Comparison of ENCODE assay signal across 11 cellular contexts in genomic region chr13:98761979-98762616, GRCh38. TPM values are rescaled to one million over a fixed set of nuclear protein-coding genes. Genes with fewer than 3 reads are reported as not detected.
DNase-seq lines count a peak whose midpoint lies in the region; ATAC-seq, FAIRE-seq and TF ChIP-seq lines count a peak whose summit lies in the region.
"Had no signal": no experiment of that assay in that cellular context is flagged by ENCODE, and none has a peak within 500 bp of the region (broad histone marks: within the 10 kb centered on the region; RNA-seq: fewer than 3 reads in every experiment).

No MANE protein-coding gene starts in this region.

- no peak overlapping the region for H3K9ac ChIP-seq in PC-3 (ENCODE audit: low read length)

- no peak for DNase-seq in PC-3
- no peak for DNase-seq in left lobe of liver (ENCODE audit: low spot score)
- DNase-seq in midbrain (lab: John Stamatoyannopoulos, UW), result no peak
- no peak for DNase-seq in small intestine
- DNase-seq in retina, result no peak
- DNase-seq in anterior cingulate cortex (lab: John Stamatoyannopoulos, UW), result no peak
- DNase-seq: activated CD4-positive, alpha-beta T cell treated with anti-CD3 and anti-CD28 coated beads for 36 hours; naive B cell had no signal

- H3K9me3 ChIP-seq in PC-3 (ENCODE audit: low read length), result no peaks in the 10 kb centered on the region
- no peaks in the 10 kb centered on the region for H3K9me3 ChIP-seq in small intestine (ENCODE audit: control insufficient read depth, low read depth)
- H3K9me3 ChIP-seq: adrenal gland had no signal

- CTCF ChIA-PET in PC-3 (lab: Charles Lee), result no interaction called here

- peak; percentile 22 for ATAC-seq in GM19395 (IDR thresholded peaks at IDR 0.05; ENCODE audit: unreplicated experiment)
- ATAC-seq in PC-3, result no peak
- ATAC-seq in left lobe of liver, result peak; percentile 71

- no peaks in the 10 kb centered on the region for H3K9me2 ChIP-seq in PC-3 (replicated peaks; ENCODE audit: low read length)

- H3K79me2 ChIP-seq in ACC112 (ENCODE audit: control insufficient read depth, insufficient read depth, low read length, unreplicated experiment) (no peaks in the 10 kb centered on the region), PC-3 (ENCODE audit: low read length) (no peaks in the 10 kb centered on the region)

- H2AFZ ChIP-seq in ACC112 (ENCODE audit: low read length, unreplicated experiment) (peak overlapping the region; percentile 55), PC-3 (ENCODE audit: low read length) (0 out of 2 replicates have a peak overlapping the region, but pooled peaks have one; percentile 6)

- no peak for TF ChIP-seq CTCF in PC-3 (conservative IDR thresholded peaks at IDR 0.05; ENCODE audit: low read depth, low read length)

- intact Hi-C loops in PC-3 (cut with micrococcal nuclease), result no loop called here

- peaks cover 11% of the 10 kb centered on the region for H3K4me1 ChIP-seq in ACC112 (ENCODE audit: control insufficient read depth, insufficient read depth, low read length, unreplicated experiment)
- no peaks in the 10 kb centered on the region for H3K4me1 ChIP-seq in PC-3 (ENCODE audit: insufficient read depth, low read length)
- no peaks in the 10 kb centered on the region for H3K4me1 ChIP-seq in small intestine (ENCODE audit: control insufficient read depth in 2 of 2, insufficient read depth in 1 of 2, low read depth in 1 of 2, low read length in 1 of 2)
- H3K4me1 ChIP-seq: adrenal gland had no signal

- H3K4me2 ChIP-seq in PC-3 (ENCODE audit: low read length), result no peak overlapping the region

- FAIRE-seq in small intestine (lab: Jason Lieb, UNC), result no peak

- no peaks in the 10 kb centered on the region for H3F3A ChIP-seq in PC-3 (ENCODE audit: low read length, unreplicated experiment)

- H4K20me1 ChIP-seq in PC-3 (ENCODE audit: low read length), result no peaks in the 10 kb centered on the region

- H3K4me3 ChIP-seq in ACC112 (ENCODE audit: low read depth, low read length), result peak overlapping the region; percentile 65
- no peak overlapping the region for H3K4me3 ChIP-seq in PC-3 (ENCODE audit: low read length)
- H3K4me3 ChIP-seq in small intestine (ENCODE audit: low read depth in 1 of 2, low read length in 2 of 2), result no peak overlapping the region

- POLR2A ChIA-PET in PC-3 (lab: Charles Lee; ENCODE audit: unreplicated experiment), result no interaction called here

- H3K27me3 ChIP-seq in ACC112 (ENCODE audit: insufficient read depth, low read length), result no peaks in the 10 kb centered on the region
- no peaks in the 10 kb centered on the region for H3K27me3 ChIP-seq in PC-3 (ENCODE audit: low read length)
- no peaks in the 10 kb centered on the region for H3K27me3 ChIP-seq in small intestine (ENCODE audit: control insufficient read depth in 2 of 2, insufficient read depth in 2 of 2, low read length in 2 of 2)
- H3K27me3 ChIP-seq: adrenal gland had no signal

- BruUV-seq in PC-3 (replicated peaks; lab: Mats Ljungman, UMichigan), result no TSS peak

- H3K36me3 ChIP-seq in ACC112 (ENCODE audit: insufficient read depth, low read length) (no peaks in the 10 kb centered on the region), PC-3 (ENCODE audit: low read depth, low read length) (no peaks in the 10 kb centered on the region), small intestine (ENCODE audit: control insufficient read depth in 2 of 2, insufficient read depth in 2 of 2, low read length in 2 of 2) (no peaks in the 10 kb centered on the region)
- H3K36me3 ChIP-seq: adrenal gland had no signal

- no peak overlapping the region for H3K27ac ChIP-seq in ACC112 (ENCODE audit: low read depth, low read length)
- H3K27ac ChIP-seq in PC-3 (ENCODE audit: low read length), result no peak overlapping the region
- peak overlapping the region in 1 of 2 donors; percentile 22 for H3K27ac ChIP-seq in small intestine (ENCODE audit: low read depth in 1 of 2, low read length in 1 of 2)
- H3K27ac ChIP-seq: adrenal gland had no signal

- 42 to 64% (median 58%) methylated on average over 15 of the region's 15 CpGs for WGBS in small intestine, 3 donors

RNA-seq across cellular contexts. Expression of gene SLC15A1, which starts 9.6 kb away (rescaled TPM):
- total RNA-seq in PC-3 (2014; rRNA removed), result 1.7 TPM in 2 replicates
- total RNA-seq in left lobe of liver, result 26.9 TPM
- polyA plus RNA-seq in small intestine, result 100 to 1,000 TPM in 2 of 3 donors, 10 to 100 TPM in 1; 36.9 to 422 (median 263) TPM
- total RNA-seq: activated CD4-positive, alpha-beta T cell treated with anti-CD3 and anti-CD28 coated beads for 36 hours had no signal

Comparison
In these comparisons a context has a peak if more than half of its experiments do, and no peak if none do; other contexts are left out.
1. RNA of gene SLC15A1, which starts 9.6 kb away (total RNA-seq): 26.9 TPM in left lobe of liver (single experiment); 1.7 TPM in PC-3; every median in the first group is over 10 times any median in the second.